ENCODE assay signal across 26 cellular contexts in the genomic region with DNA sequence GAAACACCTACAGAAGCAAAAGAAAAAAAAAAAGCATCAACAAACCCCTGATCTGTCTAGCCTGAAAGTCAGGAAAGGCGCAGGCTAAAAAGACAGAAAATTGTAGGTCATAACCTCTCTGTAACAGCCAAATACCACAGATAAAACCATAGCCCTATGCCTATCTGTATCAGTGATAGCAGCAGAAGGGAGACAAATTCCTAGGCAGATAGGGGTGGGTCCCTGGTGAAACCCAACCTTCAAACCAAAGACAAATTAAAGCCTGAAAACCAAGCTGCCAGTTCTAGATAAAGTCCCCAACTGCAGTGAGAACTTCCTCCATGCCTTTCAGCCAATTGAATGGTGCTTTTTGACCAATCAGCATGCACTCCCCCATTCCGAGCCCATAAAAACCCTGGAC.
DNase-seq lines count a peak whose midpoint lies in the region; FAIRE-seq and TF ChIP-seq lines count a peak whose summit lies in the region.
"Had no signal": no experiment of that assay in that cellular context is flagged by ENCODE, and none has a peak within 500 bp of the region (broad histone marks: within the 10 kb centered on the region; RNA-seq: fewer than 3 reads in every experiment).

No MANE protein-coding gene starts in this region.

- peaks cover 22% of the 10 kb centered on the region for H3K4me1 Mint-ChIP-seq in progenitor cell of endocrine pancreas (ENCODE audit: low read depth)

- no peak overlapping the region for H4K91ac ChIP-seq in H1 (replicated peaks; ENCODE audit: insufficient read length, low read length)
- no peak overlapping the region for H4K91ac ChIP-seq in neuronal stem cell (ENCODE audit: low read depth, low read length, poor library complexity)

- peaks cover 7% of the 10 kb centered on the region for H3K9me3 Mint-ChIP-seq in progenitor cell of endocrine pancreas (ENCODE audit: low read depth)

- H3K4me1 ChIP-seq in H1 (replicated peaks in 1 of 4; ENCODE audit: control insufficient read depth in 3 of 4, insufficient read depth in 4 of 4, low read length in 3 of 4) (peaks cover 0 to 2% (median 0%) of the 10 kb centered on the region in 4 experiments; a peak in 1 of 7 replicates), neuronal stem cell (ENCODE audit: control insufficient read depth in 2 of 2, insufficient read depth in 1 of 2, low read depth in 1 of 2, low read length in 2 of 2) (peaks cover 0 to 4% of the 10 kb centered on the region in 2 donors)
- H3K4me1 ChIP-seq: Caco-2 had no signal

- H2BK12ac ChIP-seq in H1 (ENCODE audit: low read depth, low read length) (no peak overlapping the region), neuronal stem cell (ENCODE audit: low read length) (no peak overlapping the region)

- H3K23me2 ChIP-seq in H1 (ENCODE audit: low read depth, low read length) = no peaks in the 10 kb centered on the region

- H3K18ac ChIP-seq in H1 (ENCODE audit: extremely low read depth, low read length) = no peak overlapping the region
- no peak overlapping the region for H3K18ac ChIP-seq in neuronal stem cell (ENCODE audit: low read length)

- no peak overlapping the region for H3K4me3 ChIP-seq in H1 (ENCODE audit: extremely low read depth in 1 of 4, insufficient read depth in 2 of 4, low read depth in 3 of 4, low read length in 4 of 4)
- H3K4me3 ChIP-seq in neuronal stem cell (ENCODE audit: low read length in 2 of 2) = no peak overlapping the region

- H3K14ac ChIP-seq in H1 (ENCODE audit: insufficient read length) (no peak overlapping the region), neuronal stem cell (ENCODE audit: low read length) (no peak overlapping the region)

- no peak for TF ChIP-seq RAD21 in H1 (IDR thresholded peaks at IDR 0.05 in 1 of 2, conservative IDR thresholded peaks at IDR 0.05 in 1 of 2; ENCODE audit: low read depth in 2 of 2, low read length in 2 of 2)

- H3K79me1 ChIP-seq in H1 (ENCODE audit: low read depth, low read length) = no peaks in the 10 kb centered on the region
- H3K79me1 ChIP-seq in neuronal stem cell (ENCODE audit: low read depth, low read length) = peaks cover 2% of the 10 kb centered on the region

- in situ Hi-C loops in ACHN (cut with HindIII; ENCODE audit: low pct_ligation_motif_present, low pct_unique_long_range_greater_than_20kb, low sequenced_read_pairs) = no loop called here

- no peaks in the 10 kb centered on the region for H3K9me3 ChIP-seq in H1 (ENCODE audit: insufficient read depth in 2 of 2, low read depth in 1 of 2, low read length in 1 of 2)
- H3K9me3 ChIP-seq in neuronal stem cell (replicated peaks in 1 of 2; ENCODE audit: control insufficient read depth in 2 of 2, insufficient read depth in 1 of 2, low read depth in 1 of 2, low read length in 2 of 2) = peaks cover 0 to 10% of the 10 kb centered on the region in 2 donors

- no peak for TF ChIP-seq EP300 in H1 (IDR thresholded peaks at IDR 0.05; ENCODE audit: borderline replicate concordance in 1 of 2, low read depth in 2 of 2, low read length in 2 of 2)

- H3K27ac ChIP-seq in H1 (ENCODE audit: low read depth, low read length) = no peak overlapping the region
- no peak overlapping the region for H3K27ac ChIP-seq in neuronal stem cell (replicated peaks; ENCODE audit: low read length)

- peaks cover 6% of the 10 kb centered on the region for H3K36me3 Mint-ChIP-seq in progenitor cell of endocrine pancreas (ENCODE audit: insufficient read depth)

- POLR2A ChIA-PET in H1 (lab: Charles Lee; ENCODE audit: partially characterized antibody) = no interaction called here

- no peaks in the 10 kb centered on the region for H3K79me2 ChIP-seq in H1 (ENCODE audit: control insufficient read depth in 1 of 2, insufficient read depth in 2 of 2, low read length in 2 of 2)

- no peak overlapping the region for H2BK20ac ChIP-seq in H1 (ENCODE audit: low read length)

- H3K23ac ChIP-seq in H1 (ENCODE audit: insufficient read length) (no peak overlapping the region), neuronal stem cell (ENCODE audit: low read depth, low read length, poor library complexity) (no peak overlapping the region)

- H3K9ac ChIP-seq in H1 (replicated peaks in 1 of 4; ENCODE audit: extremely low read depth in 1 of 4, low read depth in 3 of 4, low read length in 3 of 4) (no peak overlapping the region), neuronal stem cell (ENCODE audit: low read depth, low read length, poor library complexity) (no peak overlapping the region)

- H3K4me3 Mint-ChIP-seq in progenitor cell of endocrine pancreas (ENCODE audit: low read depth) = no peak overlapping the region
- H3K4me3 Mint-ChIP-seq: CD4-positive, alpha-beta memory T cell had no signal

- H3K4me2 ChIP-seq in H1 (ENCODE audit: insufficient read depth in 1 of 2, low read depth in 2 of 2, low read length in 2 of 2) (no peak overlapping the region), neuronal stem cell (ENCODE audit: insufficient read depth, low read length, poor library complexity, severe bottlenecking) (no peak overlapping the region)

- H4K5ac ChIP-seq in H1 (ENCODE audit: insufficient read length, low read depth, low read length) = no peak overlapping the region

- no peak overlapping the region for H2BK5ac ChIP-seq in H1 (ENCODE audit: low read depth, low read length)
- no peak overlapping the region for H2BK5ac ChIP-seq in neuronal stem cell (ENCODE audit: low read length)

- CTCF ChIA-PET in H1 (lab: Charles Lee; ENCODE audit: partially characterized antibody) = interaction anchor here (0.6 kb wide), 1 partner anchor 676 kb away, joined by 3 read pairs; no protein-coding TSS in a partner anchor

- no peak for TF ChIP-seq POLR2A in H1 (IDR thresholded peaks at IDR 0.05; ENCODE audit: control extremely low read depth in 1 of 2, low read depth in 2 of 2, low read length in 2 of 2)

- H2AK5ac ChIP-seq in H1 (ENCODE audit: low read depth, low read length) (no peak overlapping the region), neuronal stem cell (ENCODE audit: low read depth, low read length) (no peak overlapping the region)

- no peak overlapping the region for H2BK15ac ChIP-seq in H1 (ENCODE audit: low read length)
- no peak overlapping the region for H2BK15ac ChIP-seq in neuronal stem cell (ENCODE audit: low read length)

- FAIRE-seq in D721Med (lab: Jason Lieb, UNC) = peak; percentile 29
- peak; percentile 13 for FAIRE-seq in H1 (lab: Jason Lieb, UNC)
- FAIRE-seq: A204.1, GM19239, H54, HepG2 had no signal

- DNase-seq in D721Med (ENCODE audit: insufficient read length, low spot score) (no peak), OCI-M1 (lab: John Stamatoyannopoulos, UW) (peak; percentile 89), H1 (ENCODE audit: low read depth in 1 of 2, low spot score in 2 of 2) (no peak), progenitor cell of endocrine pancreas (ENCODE audit: low spot score, unreplicated experiment) (no peak), DMS153 treated with DMSO at 0.1 percent for 48 hours (lab: John Stamatoyannopoulos, UW; ENCODE audit: unreplicated experiment) (no peak), neuronal stem cell (ENCODE audit: low spot score) (no peak), ACHN (no peak)
- DNase-seq: C1 segment of cervical spinal cord; Caco-2; CD4-positive, alpha-beta memory T cell; DMS 273 treated with DMSO at 0.1 percent for 48 hours; DMS79 treated with DMSO at 0.1 percent for 48 hours; KBM-7; MV-4-11; NCI-H1105; NCI-H1436 treated with DMSO at 0.1 percent for 48 hours; NCI-H187 treated with DMSO at 0.1 percent for 48 hours; NCI-H2171 treated with DMSO at 0.1 percent for 48 hours; NCI-H446; NCI-H524 treated with DMSO at 0.1 percent for 48 hours; NCI-H774; PC-3 had no signal

- TF ChIP-seq CTCF in D721Med (IDR thresholded peaks at IDR 0.05; ENCODE audit: insufficient read depth, missing control alignments) (no peak), H1 (IDR thresholded peaks at IDR 0.05; ENCODE audit: control extremely low read depth in 1 of 3, insufficient read depth in 1 of 3, low read depth in 1 of 3, low read length in 3 of 3) (no peak), progenitor cell of endocrine pancreas (IDR thresholded peaks at IDR 0.05; ENCODE audit: unreplicated experiment) (no peak)

- H2BK120ac ChIP-seq in H1 (replicated peaks; ENCODE audit: low read depth, low read length) = no peak overlapping the region
- no peak overlapping the region for H2BK120ac ChIP-seq in neuronal stem cell (ENCODE audit: low read depth, low read length)

- H2AFZ ChIP-seq in H1 (ENCODE audit: low read length) = no peak overlapping the region
- H2AFZ ChIP-seq in neuronal stem cell (ENCODE audit: low read length) = no peak overlapping the region

- H3K36me3 ChIP-seq in H1 (ENCODE audit: control insufficient read depth in 2 of 4, insufficient read depth in 4 of 4, low read length in 3 of 4) = no peaks in the 10 kb centered on the region; a peak in 3 of 8 replicates
- H3K36me3 ChIP-seq in neuronal stem cell (replicated peaks in 1 of 2; ENCODE audit: control insufficient read depth in 2 of 2, insufficient read depth in 2 of 2, low read length in 2 of 2) = no peaks in the 10 kb centered on the region

- H3K4ac ChIP-seq in H1 (replicated peaks; ENCODE audit: insufficient read length, low read depth, low read length) (no peak overlapping the region), neuronal stem cell (ENCODE audit: low read length) (no peak overlapping the region)

- no peaks in the 10 kb centered on the region for H3K27me3 ChIP-seq in H1 (replicated peaks in 1 of 4; ENCODE audit: control insufficient read depth in 3 of 4, extremely low read depth in 1 of 4, insufficient read depth in 3 of 4, low read length in 3 of 4)
- H3K27me3 ChIP-seq in neuronal stem cell (ENCODE audit: control insufficient read depth in 3 of 3, insufficient read depth in 3 of 3, low read depth in 1 of 3, low read length in 3 of 3) = no peaks in the 10 kb centered on the region

- H3K27me3 Mint-ChIP-seq in progenitor cell of endocrine pancreas = no peaks in the 10 kb centered on the region
- H3K27me3 Mint-ChIP-seq: CD4-positive, alpha-beta memory T cell had no signal

- peaks cover 0 to 3% of the 10 kb centered on the region in 2 experiments for H4K20me1 ChIP-seq in H1 (replicated peaks in 1 of 2; ENCODE audit: control insufficient read depth in 1 of 2, insufficient read depth in 2 of 2, low read length in 2 of 2)

- H4K8ac ChIP-seq in H1 (ENCODE audit: extremely low read depth, insufficient read depth, low read length) (no peak overlapping the region), neuronal stem cell (ENCODE audit: low read depth, low read length) (no peak overlapping the region)

- 94% methylated on average over 2 of the region's 2 CpGs; no CpG with 5 or more reads in 1 of the 2 experiments for WGBS in H1 (ENCODE audit: extremely low coverage in 1 of 2, insufficient coverage in 1 of 2, insufficient read length in 1 of 2, insufficient replicate concordance in 2 of 2, low coverage in 1 of 2, low lambda C conversion rate in 2 of 2, missing lambda C conversion rate in 1 of 2), 2 experiments
- WGBS in neuronal stem cell (ENCODE audit: extremely low coverage in 2 of 2, insufficient read length in 2 of 2, insufficient replicate concordance in 1 of 2), 2 donors = no CpG with 5 or more reads among the region's 2 CpGs

- H3K56ac ChIP-seq in H1 (replicated peaks; ENCODE audit: insufficient read length, low read depth, low read length) = no peak overlapping the region

- H3K27ac Mint-ChIP-seq in progenitor cell of endocrine pancreas = peak overlapping the region; percentile 6
- H3K27ac Mint-ChIP-seq: CD4-positive, alpha-beta memory T cell had no signal

TF ChIP-seq in H1, 55 proteins besides CTCF, POLR2A, EP300 and RAD21 (continues in another document):
- TF ChIP-seq PHF8 (conservative IDR thresholded peaks at IDR 0.05; ENCODE audit: low read depth, low read length) = no peak
